16 cellular contexts compared by ENCODE assay signal in genomic region chr6:113560376-113560775, GRCh38.
DNase-seq lines count a peak whose midpoint lies in the region; ATAC-seq and TF ChIP-seq lines count a peak whose summit lies in the region.
"Had no signal": no experiment of that assay in that cellular context is flagged by ENCODE, and none has a peak within 500 bp of the region (broad histone marks: within the 10 kb centered on the region; RNA-seq: fewer than 3 reads in every experiment).

No MANE protein-coding gene starts in this region.

- dilution Hi-C loops in mammary epithelial cell (cut with HindIII; ENCODE audit: low sequenced_read_pairs) = no loop called here

- no peaks in the 10 kb centered on the region for H3K79me1 ChIP-seq in mesenchymal stem cell (replicated peaks; ENCODE audit: low read length, poor library complexity, severe bottlenecking)

- CTCF ChIA-PET in mammary epithelial cell (lab: Charles Lee; ENCODE audit: low non-redundant PET) (interaction anchor here (0.6 kb wide), 1 partner anchor 96 kb away, joined by 6 read pairs; no protein-coding TSS in a partner anchor), OCI-LY7 (lab: Charles Lee; ENCODE audit: unreplicated experiment) (no interaction called here)

- no peak overlapping the region for H2BK15ac ChIP-seq in mesenchymal stem cell (ENCODE audit: low read depth, poor library complexity, severe bottlenecking)

- H3K14ac ChIP-seq in mesenchymal stem cell (ENCODE audit: low read length in 2 of 2) = no peak overlapping the region

- H3K23ac ChIP-seq in mesenchymal stem cell (ENCODE audit: low read length in 2 of 2) = no peak overlapping the region

- H3K27me3 ChIP-seq in mammary epithelial cell (ENCODE audit: insufficient read depth, low read length) = no peaks in the 10 kb centered on the region
- no peaks in the 10 kb centered on the region for H3K27me3 ChIP-seq in breast epithelium
- H3K27me3 ChIP-seq in RWPE2 (ENCODE audit: insufficient read depth, poor library complexity, severe bottlenecking) = no peaks in the 10 kb centered on the region
- H3K27me3 ChIP-seq in mesenchymal stem cell (ENCODE audit: control insufficient read depth in 1 of 2, insufficient read depth in 1 of 2, low read length in 2 of 2) = no peaks in the 10 kb centered on the region
- H3K27me3 ChIP-seq in MM.1S (replicated peaks; ENCODE audit: insufficient read depth, low read length) = no peaks in the 10 kb centered on the region

- no peak overlapping the region for H3K9ac ChIP-seq in mammary epithelial cell (ENCODE audit: insufficient read depth, low read length)
- H3K9ac ChIP-seq in mesenchymal stem cell (ENCODE audit: low read length) = no peak overlapping the region
- H3K9ac ChIP-seq in MM.1S (ENCODE audit: low read length) = no peak overlapping the region

- H3K79me2 ChIP-seq in mammary epithelial cell (ENCODE audit: insufficient read depth, low read length) (no peaks in the 10 kb centered on the region), OCI-LY7 (ENCODE audit: insufficient read depth, low read depth, low read length) (no peaks in the 10 kb centered on the region), MM.1S (ENCODE audit: low read length) (no peaks in the 10 kb centered on the region)

- H2BK5ac ChIP-seq in mesenchymal stem cell (ENCODE audit: low read depth, low read length, poor library complexity, severe bottlenecking) = no peak overlapping the region

- no peak overlapping the region for H2AK5ac ChIP-seq in mesenchymal stem cell (ENCODE audit: low read length, severe bottlenecking)

- intact Hi-C loops in mammary epithelial cell (cut with micrococcal nuclease) = loop anchor here (10.0 kb wide), 1 partner anchor 776 kb away; no protein-coding TSS in a partner anchor
- intact Hi-C loops in breast epithelium (cut with DNase I; ENCODE audit: low total_unique reads) = no loop called here
- intact Hi-C loops in OCI-LY7 (cut with micrococcal nuclease; ENCODE audit: unreplicated experiment) = no loop called here

- no peaks in the 10 kb centered on the region for H4K20me1 ChIP-seq in mammary epithelial cell (ENCODE audit: insufficient read depth, low read length)
- H4K20me1 ChIP-seq in OCI-LY7 (ENCODE audit: insufficient read depth, low read length) = no peaks in the 10 kb centered on the region
- no peaks in the 10 kb centered on the region for H4K20me1 ChIP-seq in MM.1S (ENCODE audit: insufficient read depth, low read length)

- WGBS in mammary epithelial cell (ENCODE audit: low coverage, missing lambda C conversion rate) = 62% methylated on average over 1 of the region's 1 CpG
- WGBS in mesenchymal stem cell = 100% methylated on average over 1 of the region's 1 CpG

- H3K4me2 ChIP-seq in mammary epithelial cell (ENCODE audit: insufficient read depth, low read depth, low read length) (peak overlapping the region; percentile 51), mesenchymal stem cell (ENCODE audit: low read length, poor library complexity, severe bottlenecking) (no peak overlapping the region), OCI-LY7 (ENCODE audit: low read length) (no peak overlapping the region), MM.1S (ENCODE audit: low read depth, low read length) (no peak overlapping the region)

- H2BK120ac ChIP-seq in mesenchymal stem cell (ENCODE audit: low read depth, low read length) = no peak overlapping the region

- BruUV-seq in mammary epithelial cell (replicated peaks; lab: Mats Ljungman, UMichigan) (no TSS peak), OCI-LY7 (replicated peaks; lab: Mats Ljungman, UMichigan) (no TSS peak)

- H3K9me3 ChIP-seq in mammary epithelial cell (replicated peaks; ENCODE audit: insufficient read depth, low read length) = no peaks in the 10 kb centered on the region
- H3K9me3 ChIP-seq in breast epithelium = no peaks in the 10 kb centered on the region
- no peaks in the 10 kb centered on the region for H3K9me3 ChIP-seq in RWPE2 (ENCODE audit: severe bottlenecking)
- H3K9me3 ChIP-seq in mesenchymal stem cell (ENCODE audit: control insufficient read depth, low read length) = no peaks in the 10 kb centered on the region
- H3K9me3 ChIP-seq in OCI-LY7 (ENCODE audit: low read length) = no peaks in the 10 kb centered on the region
- no peaks in the 10 kb centered on the region for H3K9me3 ChIP-seq in MM.1S (replicated peaks; ENCODE audit: insufficient read depth, low read length)

- no peak overlapping the region for H4K91ac ChIP-seq in mesenchymal stem cell (ENCODE audit: low read length)

- H3K4me1 ChIP-seq in mammary epithelial cell (ENCODE audit: insufficient read depth, low read length) = peaks cover 32% of the 10 kb centered on the region
- H3K4me1 ChIP-seq in breast epithelium = no peaks in the 10 kb centered on the region
- H3K4me1 ChIP-seq in RWPE2 (ENCODE audit: insufficient read depth, poor library complexity, severe bottlenecking) = peaks cover 23% of the 10 kb centered on the region
- peaks cover 13% of the 10 kb centered on the region for H3K4me1 ChIP-seq in mesenchymal stem cell (ENCODE audit: control insufficient read depth, insufficient read depth, low read depth, low read length)
- no peaks in the 10 kb centered on the region for H3K4me1 ChIP-seq in OCI-LY7 (ENCODE audit: insufficient read depth, low read length, poor library complexity, severe bottlenecking)
- no peaks in the 10 kb centered on the region; the same call in 1 of the 2 replicates for H3K4me1 ChIP-seq in MM.1S (ENCODE audit: low read length)

- POLR2A ChIA-PET in OCI-LY7 (lab: Charles Lee) = interaction anchor here (0.6 kb wide), 1 partner anchor 65 kb away, joined by 4 read pairs; no protein-coding TSS in a partner anchor

- H3K4ac ChIP-seq in mesenchymal stem cell (ENCODE audit: low read depth in 1 of 2, low read length in 2 of 2) = no peak overlapping the region

- H3K27ac ChIP-seq in mammary epithelial cell (ENCODE audit: insufficient read depth, low read depth, low read length) (peak overlapping the region; percentile 71), breast epithelium (no peak overlapping the region), RWPE2 (ENCODE audit: poor library complexity, severe bottlenecking) (peak overlapping the region; percentile 49), mesenchymal stem cell (ENCODE audit: low read length, poor library complexity, severe bottlenecking) (peak overlapping the region; percentile 33), OCI-LY7 (ENCODE audit: low read depth, low read length, poor library complexity, severe bottlenecking) (no peak overlapping the region), MM.1S (ENCODE audit: low read length) (no peak overlapping the region)
- H3K27ac ChIP-seq: HL-60 had no signal

- peak; percentile 8 for DNase-seq in mammary epithelial cell
- DNase-seq in breast epithelium (ENCODE audit: low spot score in 2 of 2) = no peak
- no peak for DNase-seq in RWPE2 (ENCODE audit: low spot score)
- no peak for DNase-seq in mesenchymal stem cell
- DNase-seq in NCI-H2081 (lab: John Stamatoyannopoulos, UW) = no peak
- DNase-seq in OCI-LY7 (ENCODE audit: low spot score) = no peak
- DNase-seq in MM.1S = no peak
- DNase-seq in middle frontal gyrus (ENCODE audit: extremely low spot score, low spot score) = no peak
- DNase-seq: 8988T, C1 segment of cervical spinal cord, DMS 273 treated with DMSO at 0.1 percent for 48 hours, H7, NCI-H187, NCI-H446, Right ventricle myocardium superior had no signal

- peak overlapping the region; percentile 17 for H2AFZ ChIP-seq in mammary epithelial cell (ENCODE audit: low read depth, low read length)
- H2AFZ ChIP-seq in mesenchymal stem cell (ENCODE audit: low read depth, low read length) = no peak overlapping the region
- no peak overlapping the region for H2AFZ ChIP-seq in OCI-LY7 (ENCODE audit: low read length)
- no peak overlapping the region for H2AFZ ChIP-seq in MM.1S (ENCODE audit: low read length)

- in situ Hi-C loops in mammary epithelial cell (cut with MboI; ENCODE audit: low sequenced_read_pairs in 2 of 2) = no loop called here

- no peak for ATAC-seq in RWPE2 (ENCODE audit: low read depth)

- no peak for TF ChIP-seq POLR2A in breast epithelium (IDR thresholded peaks at IDR 0.05)

- no peak overlapping the region for H3K4me3 ChIP-seq in mammary epithelial cell (replicated peaks in 1 of 3; ENCODE audit: insufficient read depth in 1 of 3, low read depth in 2 of 3, low read length in 3 of 3)
- H3K4me3 ChIP-seq in breast epithelium = no peak overlapping the region
- H3K4me3 ChIP-seq in RWPE2 (ENCODE audit: severe bottlenecking) = no peak overlapping the region
- no peak overlapping the region for H3K4me3 ChIP-seq in mesenchymal stem cell (ENCODE audit: insufficient read depth in 1 of 2, low read depth in 1 of 2, low read length in 2 of 2)
- no peak overlapping the region for H3K4me3 ChIP-seq in OCI-LY7 (ENCODE audit: low read depth, low read length, poor library complexity, severe bottlenecking)
- no peak overlapping the region for H3K4me3 ChIP-seq in MM.1S (ENCODE audit: low read length)

- H4K8ac ChIP-seq in mesenchymal stem cell (ENCODE audit: low read length) = no peak overlapping the region

- H3K36me3 ChIP-seq in mammary epithelial cell (ENCODE audit: insufficient read depth, low read length) (no peaks in the 10 kb centered on the region), breast epithelium (no peaks in the 10 kb centered on the region), RWPE2 (ENCODE audit: low read depth) (no peaks in the 10 kb centered on the region), mesenchymal stem cell (ENCODE audit: control insufficient read depth in 1 of 2, insufficient read depth in 2 of 2, low read depth in 1 of 2, low read length in 2 of 2) (no peaks in the 10 kb centered on the region), OCI-LY7 (ENCODE audit: insufficient read depth, low read length) (no peaks in the 10 kb centered on the region), MM.1S (replicated peaks; ENCODE audit: insufficient read depth, low read length) (no peaks in the 10 kb centered on the region)

- no peak for TF ChIP-seq CTCF in mammary epithelial cell (conservative IDR thresholded peaks at IDR 0.05 in 1 of 2, IDR thresholded peaks at IDR 0.05 in 1 of 2; ENCODE audit: extremely low read depth in 1 of 2, insufficient read depth in 1 of 2, low read depth in 1 of 2, low read length in 2 of 2)
- no peak for TF ChIP-seq CTCF in breast epithelium (IDR thresholded peaks at IDR 0.05)
- no peak for TF ChIP-seq CTCF in RWPE2 (IDR thresholded peaks at IDR 0.05; ENCODE audit: poor library complexity, severe bottlenecking)
- no peak for TF ChIP-seq CTCF in OCI-LY7 (conservative IDR thresholded peaks at IDR 0.05; ENCODE audit: low read length)
- no peak for TF ChIP-seq CTCF in MM.1S (IDR thresholded peaks at IDR 0.05; ENCODE audit: low read length)

- H2BK12ac ChIP-seq in mesenchymal stem cell (ENCODE audit: low read length in 2 of 2) = no peak overlapping the region

- H3K9me2 ChIP-seq in OCI-LY7 (ENCODE audit: insufficient read depth, low read length) = no peaks in the 10 kb centered on the region
- no peaks in the 10 kb centered on the region for H3K9me2 ChIP-seq in MM.1S (replicated peaks; ENCODE audit: insufficient read depth, low read length)

- H3F3A ChIP-seq in MM.1S (ENCODE audit: insufficient read depth, low read length) = no peaks in the 10 kb centered on the region

- H3K18ac ChIP-seq in mesenchymal stem cell (ENCODE audit: low read depth in 1 of 2, low read length in 2 of 2) = no peak overlapping the region

Comparison
In these comparisons a context has a peak if more than half of its experiments do, and no peak if none do; other contexts are left out.
1. H3K27ac ChIP-seq: peak in mammary epithelial cell (single experiment), RWPE2 (single experiment) and mesenchymal stem cell (single experiment); none in breast epithelium (0 of 2), OCI-LY7 (single experiment) and MM.1S (single experiment).